Comparison of ENCODE assay signal across 9 cellular contexts in the genomic region with DNA sequence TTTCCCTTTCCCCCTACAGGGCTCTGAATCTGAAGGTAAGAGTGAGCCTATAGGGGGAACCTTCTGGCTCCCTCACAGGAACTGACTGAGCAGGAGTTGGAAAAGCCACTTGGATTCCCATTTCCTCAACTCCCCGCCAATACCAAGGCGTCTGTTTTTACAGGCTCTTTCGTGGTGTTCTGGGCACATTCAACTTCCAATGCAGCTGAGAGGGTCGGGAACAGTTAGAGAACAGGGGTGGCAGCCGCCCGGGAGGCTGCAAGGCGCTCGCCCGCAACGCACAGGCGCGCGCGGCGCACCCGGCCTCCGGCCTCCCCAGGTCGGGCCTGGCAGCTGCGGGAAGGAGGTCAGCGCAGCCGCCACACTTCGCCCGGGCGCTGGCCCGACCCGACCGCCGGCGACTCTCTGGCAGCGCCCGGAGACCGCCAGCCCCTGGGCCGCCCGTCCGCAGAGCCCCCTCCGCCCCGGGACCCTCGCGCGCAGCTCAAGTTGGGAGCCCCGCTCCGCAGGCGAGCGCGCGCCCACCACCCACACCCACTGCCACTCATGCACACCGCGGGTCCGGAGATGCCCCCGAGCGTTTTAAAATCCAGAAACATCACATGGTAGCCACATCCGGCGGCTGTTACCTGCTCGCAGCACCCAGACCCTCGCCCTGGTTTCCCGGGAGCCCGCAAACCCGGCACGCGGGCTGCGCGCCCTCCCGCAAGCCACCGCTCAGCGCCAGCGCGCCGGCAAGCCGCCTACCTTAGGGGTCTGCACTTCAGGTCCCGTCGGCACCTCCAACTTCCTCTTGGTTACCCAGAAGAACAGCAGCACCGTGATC.
DNase-seq lines count a peak whose midpoint lies in the region; ATAC-seq lines count a peak whose summit lies in the region.
"Had no signal": no experiment of that assay in that cellular context is flagged by ENCODE, and none has a peak within 500 bp of the region (broad histone marks: within the 10 kb centered on the region; RNA-seq: fewer than 3 reads in every experiment).

No MANE protein-coding gene starts in this region.

- no peaks in the 10 kb centered on the region for H3K9me3 Mint-ChIP-seq in activated naive CD8-positive, alpha-beta T cell (ENCODE audit: low read depth)

- no peak overlapping the region for H3K27ac Mint-ChIP-seq in activated naive CD8-positive, alpha-beta T cell

- H3K4me1 ChIP-seq in BLaER1 treated with 17β-estradiol and CSF1 and Interleukin-3, amounts not matched to agents 10 nM and 100 nM = peaks cover 28 to 84% (median 67%) of the 10 kb centered on the region in 10 experiments; a peak in 19 of 20 replicates

- peaks cover 0 to 44% (median 28%) of the 10 kb centered on the region in 11 experiments; a peak in 17 of 22 replicates for H4K20me1 ChIP-seq in BLaER1 treated with 17β-estradiol and CSF1 and Interleukin-3, amounts not matched to agents 10 nM and 100 nM

- peaks cover 33% of the 10 kb centered on the region for H3K27me3 Mint-ChIP-seq in activated naive CD8-positive, alpha-beta T cell

- DNase-seq in stimulated activated naive CD8-positive, alpha-beta T cell treated with anti-CD3 and anti-CD28 coated beads, Interleukin-15, Interleukin-2, amounts not matched to agents 100 U/mL and 50 U/mL, for 24 hours = peak; percentile 9
- no peak for DNase-seq in NCI-H2107 treated with DMSO at 0.1 percent for 48 hours (lab: John Stamatoyannopoulos, UW; ENCODE audit: unreplicated experiment)

- H3K27ac ChIP-seq in BLaER1 treated with 17β-estradiol and CSF1 and Interleukin-3, amounts not matched to agents 10 nM and 100 nM = peak overlapping the region; percentile 66 to 93 (median 90); a peak in 21 of 22 replicates

- H3K9me3 ChIP-seq in BLaER1 treated with 17β-estradiol and CSF1 and Interleukin-3, amounts not matched to agents 10 nM and 100 nM (replicated peaks in 1 of 11) = no peaks in the 10 kb centered on the region
- H3K9me3 ChIP-seq in iPS-18c (ENCODE audit: control insufficient read depth, insufficient read depth, low read length) = no peaks in the 10 kb centered on the region

- H3K9ac ChIP-seq in BLaER1 treated with 17β-estradiol and CSF1 and Interleukin-3, amounts not matched to agents 10 nM and 100 nM = peak overlapping the region; percentile 82 to 94 (median 91)

- H3K36me3 Mint-ChIP-seq in activated naive CD8-positive, alpha-beta T cell = no peaks in the 10 kb centered on the region

- peak overlapping the region; percentile 76 to 97 (median 89) for H3K4me2 ChIP-seq in BLaER1 treated with 17β-estradiol and CSF1 and Interleukin-3, amounts not matched to agents 10 nM and 100 nM

- peak overlapping the region; percentile 83 to 95 (median 90) for H3K4me3 ChIP-seq in BLaER1 treated with 17β-estradiol and CSF1 and Interleukin-3, amounts not matched to agents 10 nM and 100 nM
- peak overlapping the region; percentile 55 for H3K4me3 ChIP-seq in iPS-18c (ENCODE audit: insufficient read depth, low read depth, low read length)
- H3K4me3 ChIP-seq: K562 had no signal

- peaks cover 0 to 7% (median 0%) of the 10 kb centered on the region in 11 experiments; a peak in 2 of 22 replicates for H3K27me3 ChIP-seq in BLaER1 treated with 17β-estradiol and CSF1 and Interleukin-3, amounts not matched to agents 10 nM and 100 nM

- peaks cover 10% of the 10 kb centered on the region for H3K4me1 Mint-ChIP-seq in activated naive CD8-positive, alpha-beta T cell (ENCODE audit: low read depth)

- peak overlapping the region; percentile 78 for H3K4me3 Mint-ChIP-seq in activated naive CD8-positive, alpha-beta T cell

- ATAC-seq in HG02759 (IDR thresholded peaks at IDR 0.05; ENCODE audit: unreplicated experiment) = peak; percentile 28
- no peak for ATAC-seq in stimulated activated naive CD8-positive, alpha-beta T cell treated with anti-CD3 and anti-CD28 coated beads, Interleukin-15, Interleukin-2, amounts not matched to agents 100 U/mL and 50 U/mL, for 24 hours
- no peak for ATAC-seq in HG03045 (IDR thresholded peaks at IDR 0.05; ENCODE audit: unreplicated experiment)
- ATAC-seq in GM21390 (IDR thresholded peaks at IDR 0.05; ENCODE audit: unreplicated experiment) = no peak
- ATAC-seq: K562 had no signal

- peaks cover 0 to 26% (median 4%) of the 10 kb centered on the region in 11 experiments; a peak in 10 of 22 replicates for H3K36me3 ChIP-seq in BLaER1 treated with 17β-estradiol and CSF1 and Interleukin-3, amounts not matched to agents 10 nM and 100 nM
